22 cellular contexts compared by ENCODE assay signal in genomic region chr7:105530126-105530525, GRCh38. TPM values are rescaled to one million over a fixed set of nuclear protein-coding genes. Genes with fewer than 3 reads are reported as not detected.
A peak's percentile ranks its signal among the peaks of the same experiment; 100 is the strongest.
DNase-seq lines count a peak whose midpoint lies in the region; ATAC-seq and TF ChIP-seq lines count a peak whose summit lies in the region.
"Had no signal": no experiment of that assay in that cellular context is flagged by ENCODE, and none has a peak within 500 bp of the region (broad histone marks: within the 10 kb centered on the region; RNA-seq: fewer than 3 reads in every experiment).

No MANE protein-coding gene starts in this region.

- TF ChIP-seq CTCF in CD4-positive, alpha-beta T cell (IDR thresholded peaks at IDR 0.05) = no peak

- no peaks in the 10 kb centered on the region for H3K27me3 Mint-ChIP-seq in T-helper 2 cell treated with Interferon-gamma antibody and Interleukin-4, amounts not matched to agents 5 μg/mL and 100 μg/mL, for 36 hours (ENCODE audit: low read depth)
- no peaks in the 10 kb centered on the region for H3K27me3 Mint-ChIP-seq in CD4-positive, alpha-beta T cell
- no peaks in the 10 kb centered on the region for H3K27me3 Mint-ChIP-seq in activated T-helper 2 cell treated with anti-CD3 and anti-CD28 coated beads, Interferon-gamma antibody, Interleukin-2, Interleukin-4, amounts not matched to agents 10 μg/mL and 5 μg/mL and 100 μg/mL, durations not matched to agents 14 hours and 24 hours and 36 hours (ENCODE audit: low read depth)
- peaks cover 0 to 3% (median 0%) of the 10 kb centered on the region in 5 donors for H3K27me3 Mint-ChIP-seq in naive thymus-derived CD4-positive, alpha-beta T cell

- H3K4me1 ChIP-seq in naive thymus-derived CD4-positive, alpha-beta T cell (ENCODE audit: control insufficient read depth in 2 of 2, insufficient read depth in 2 of 2, low read length in 2 of 2) = peaks cover 13 to 14% of the 10 kb centered on the region in 2 donors

- no peaks in the 10 kb centered on the region for H3K27me3 ChIP-seq in CD4-positive, alpha-beta T cell (ENCODE audit: control insufficient read depth, insufficient read depth, low read length)
- H3K27me3 ChIP-seq in naive thymus-derived CD4-positive, alpha-beta T cell (ENCODE audit: control insufficient read depth in 2 of 2, insufficient read depth in 2 of 2, low read length in 2 of 2) = no peaks in the 10 kb centered on the region
- H3K27me3 ChIP-seq: heart left ventricle, pancreas had no signal

- H3K36me3 ChIP-seq in naive thymus-derived CD4-positive, alpha-beta T cell (ENCODE audit: control insufficient read depth in 2 of 3, insufficient read depth in 3 of 3, low read length in 3 of 3) = peaks cover 0 to 4% (median 0%) of the 10 kb centered on the region in 3 experiments
- H3K36me3 ChIP-seq: pancreas had no signal

- POLR2A ChIA-PET in CD4-positive, alpha-beta T cell (lab: Charles Lee) = no interaction called here
- POLR2A ChIA-PET in naive thymus-derived CD4-positive, alpha-beta T cell (lab: Charles Lee) = no interaction called here

- no peaks in the 10 kb centered on the region for H3K36me3 Mint-ChIP-seq in T-helper 2 cell treated with Interferon-gamma antibody and Interleukin-4, amounts not matched to agents 5 μg/mL and 100 μg/mL, for 36 hours (ENCODE audit: low read depth)
- H3K36me3 Mint-ChIP-seq in CD4-positive, alpha-beta T cell (ENCODE audit: low read depth) = peaks cover 22% of the 10 kb centered on the region
- peaks cover 12% of the 10 kb centered on the region for H3K36me3 Mint-ChIP-seq in activated T-helper 2 cell treated with anti-CD3 and anti-CD28 coated beads, Interferon-gamma antibody, Interleukin-2, Interleukin-4, amounts not matched to agents 10 μg/mL and 5 μg/mL and 100 μg/mL, durations not matched to agents 14 hours and 24 hours and 36 hours (ENCODE audit: low read depth)
- H3K36me3 Mint-ChIP-seq in naive thymus-derived CD4-positive, alpha-beta T cell = peaks cover 0 to 3% (median 0%) of the 10 kb centered on the region in 5 donors

- peak overlapping the region; percentile 39 for H3K4me3 Mint-ChIP-seq in T-helper 2 cell treated with Interferon-gamma antibody and Interleukin-4, amounts not matched to agents 5 μg/mL and 100 μg/mL, for 36 hours
- peak overlapping the region; percentile 49 for H3K4me3 Mint-ChIP-seq in CD4-positive, alpha-beta T cell
- H3K4me3 Mint-ChIP-seq in activated T-helper 2 cell treated with anti-CD3 and anti-CD28 coated beads, Interferon-gamma antibody, Interleukin-2, Interleukin-4, amounts not matched to agents 10 μg/mL and 5 μg/mL and 100 μg/mL, durations not matched to agents 14 hours and 24 hours and 36 hours (ENCODE audit: low read depth) = peak overlapping the region; percentile 45
- peak overlapping the region in 7 of 10 donors; percentile 23 to 67 (median 36) for H3K4me3 Mint-ChIP-seq in naive thymus-derived CD4-positive, alpha-beta T cell

- H3K9me3 ChIP-seq in CD4-positive, alpha-beta T cell (ENCODE audit: control insufficient read depth, low read length) = no peaks in the 10 kb centered on the region
- no peaks in the 10 kb centered on the region for H3K9me3 ChIP-seq in naive thymus-derived CD4-positive, alpha-beta T cell (ENCODE audit: control insufficient read depth in 2 of 3, low read length in 3 of 3)
- H3K9me3 ChIP-seq: heart left ventricle, pancreas had no signal

- intact Hi-C loops in CD4-positive, alpha-beta T cell (cut with DNase I, micrococcal nuclease) = loop anchor here (2.0 to 10.0 kb wide), 4 partner anchors 505 to 1323 kb away; partner anchors contain the start of genes ORC5 (in 1 of the 2) and SYPL1 (in 1 of the 2)
- intact Hi-C loops in activated T-helper 2 cell treated with anti-CD3 and anti-CD28 coated beads, Interferon-gamma antibody, Interleukin-2, Interleukin-4, amounts not matched to agents 10 μg/mL and 5 μg/mL and 100 μg/mL, durations not matched to agents 14 hours and 24 hours and 36 hours (cut with micrococcal nuclease) = no loop called here
- intact Hi-C loops in naive thymus-derived CD4-positive, alpha-beta T cell (cut with micrococcal nuclease) = loop anchor here (5.0 kb wide), 12 partner anchors 143 to 1637 kb away; partner anchors contain the start of genes SYPL1 (in 2 of the 2), ATXN7L1 (in 1 of the 2), HBP1 (in 1 of the 2) and KMT2E (in 1 of the 2)

- no peaks in the 10 kb centered on the region for H3K9me3 Mint-ChIP-seq in T-helper 2 cell treated with Interferon-gamma antibody and Interleukin-4, amounts not matched to agents 5 μg/mL and 100 μg/mL, for 36 hours
- no peaks in the 10 kb centered on the region for H3K9me3 Mint-ChIP-seq in CD4-positive, alpha-beta T cell
- no peaks in the 10 kb centered on the region for H3K9me3 Mint-ChIP-seq in activated T-helper 2 cell treated with anti-CD3 and anti-CD28 coated beads, Interferon-gamma antibody, Interleukin-2, Interleukin-4, amounts not matched to agents 10 μg/mL and 5 μg/mL and 100 μg/mL, durations not matched to agents 14 hours and 24 hours and 36 hours
- no peaks in the 10 kb centered on the region for H3K9me3 Mint-ChIP-seq in naive thymus-derived CD4-positive, alpha-beta T cell

- H3K27ac Mint-ChIP-seq in T-helper 2 cell treated with Interferon-gamma antibody and Interleukin-4, amounts not matched to agents 5 μg/mL and 100 μg/mL, for 36 hours = no peak overlapping the region
- H3K27ac Mint-ChIP-seq in CD4-positive, alpha-beta T cell = peak overlapping the region; percentile 49
- H3K27ac Mint-ChIP-seq in activated T-helper 2 cell treated with anti-CD3 and anti-CD28 coated beads, Interferon-gamma antibody, Interleukin-2, Interleukin-4, amounts not matched to agents 10 μg/mL and 5 μg/mL and 100 μg/mL, durations not matched to agents 14 hours and 24 hours and 36 hours = no peak overlapping the region
- peak overlapping the region in 6 of 9 donors; percentile 21 to 90 (median 58) for H3K27ac Mint-ChIP-seq in naive thymus-derived CD4-positive, alpha-beta T cell

- no peak for DNase-seq in T-helper 2 cell treated with Interferon-gamma antibody and Interleukin-4, amounts not matched to agents 5 μg/mL and 100 μg/mL, for 36 hours (ENCODE audit: low spot score)
- DNase-seq in T-helper 2 cell (no peak), DMS79 treated with DMSO at 0.1 percent for 48 hours (lab: John Stamatoyannopoulos, UW) (no peak)
- no peak for DNase-seq in CD4-positive, alpha-beta T cell
- DNase-seq in activated T-helper 2 cell treated with anti-CD3 and anti-CD28 coated beads, Interferon-gamma antibody, Interleukin-2, Interleukin-4, amounts not matched to agents 10 μg/mL and 5 μg/mL and 100 μg/mL, durations not matched to agents 14 hours and 24 hours and 36 hours (ENCODE audit: low spot score) = no peak
- no peak for DNase-seq in naive thymus-derived CD4-positive, alpha-beta T cell
- DNase-seq: DMS 273 treated with DMSO at 0.1 percent for 48 hours, H7, heart left ventricle, Karpas-422, NCI-H1930, pancreas, RPMI8226 had no signal

- peaks cover 18% of the 10 kb centered on the region for H3K4me1 Mint-ChIP-seq in T-helper 2 cell treated with Interferon-gamma antibody and Interleukin-4, amounts not matched to agents 5 μg/mL and 100 μg/mL, for 36 hours (ENCODE audit: low read depth)
- H3K4me1 Mint-ChIP-seq in CD4-positive, alpha-beta T cell (ENCODE audit: low read depth) = peaks cover 44% of the 10 kb centered on the region
- H3K4me1 Mint-ChIP-seq in activated T-helper 2 cell treated with anti-CD3 and anti-CD28 coated beads, Interferon-gamma antibody, Interleukin-2, Interleukin-4, amounts not matched to agents 10 μg/mL and 5 μg/mL and 100 μg/mL, durations not matched to agents 14 hours and 24 hours and 36 hours (ENCODE audit: low read depth) = peaks cover 18% of the 10 kb centered on the region
- peaks cover 17 to 44% (median 30%) of the 10 kb centered on the region in 7 donors for H3K4me1 Mint-ChIP-seq in naive thymus-derived CD4-positive, alpha-beta T cell

- no peak overlapping the region for H3K27ac ChIP-seq in CD4-positive, alpha-beta T cell (ENCODE audit: low read depth, low read length)
- no peak overlapping the region for H3K27ac ChIP-seq in naive thymus-derived CD4-positive, alpha-beta T cell (ENCODE audit: low read depth, low read length)
- H3K27ac ChIP-seq: coronary artery, heart left ventricle, pancreas had no signal

- H3K4me3 ChIP-seq in naive thymus-derived CD4-positive, alpha-beta T cell (ENCODE audit: low read length) = no peak overlapping the region
- H3K4me3 ChIP-seq: coronary artery, heart left ventricle, pancreas had no signal

- ATAC-seq in CD4-positive, alpha-beta T cell (ENCODE audit: poor library complexity) = no peak
- ATAC-seq in naive thymus-derived CD4-positive, alpha-beta T cell = no peak
- ATAC-seq in HG03097 (IDR thresholded peaks at IDR 0.05; ENCODE audit: low FRiP score, unreplicated experiment) (no peak), GM19023 (IDR thresholded peaks at IDR 0.05; ENCODE audit: unreplicated experiment) (no peak)
- ATAC-seq: heart left ventricle, pancreas, SK-N-SH treated with all-trans-retinoic acid at 6 μM for 48 hours had no signal

- CTCF ChIA-PET in CD4-positive, alpha-beta T cell (lab: Charles Lee) = no interaction called here
- CTCF ChIA-PET in naive thymus-derived CD4-positive, alpha-beta T cell (lab: Charles Lee) = no interaction called here

RNA-seq across cellular contexts. Expression of gene RINT1, which starts 1.9 kb away (rescaled TPM):
- 10 to 100 TPM; 38.0 to 39.5 TPM for total RNA-seq in CD4-positive, alpha-beta T cell
- total RNA-seq in activated T-helper 2 cell treated with anti-CD3 and anti-CD28 coated beads, Interferon-gamma antibody, Interleukin-2, Interleukin-4, amounts not matched to agents 10 μg/mL and 5 μg/mL and 100 μg/mL, durations not matched to agents 14 hours and 24 hours and 36 hours = 25.7 and 28.7 TPM in 2 replicates
- total RNA-seq in naive thymus-derived CD4-positive, alpha-beta T cell = 10 to 100 TPM; 23.0 to 31.8 (median 26.0) TPM
- polyA plus RNA-seq in naive thymus-derived CD4-positive, alpha-beta T cell = 10 to 100 TPM; 16.0 to 17.9 TPM

RNA-seq across cellular contexts. Expression of gene PUS7, which starts 8.1 kb away (rescaled TPM):
- total RNA-seq in CD4-positive, alpha-beta T cell = 1 to 10 TPM; 2.7 TPM
- total RNA-seq in activated T-helper 2 cell treated with anti-CD3 and anti-CD28 coated beads, Interferon-gamma antibody, Interleukin-2, Interleukin-4, amounts not matched to agents 10 μg/mL and 5 μg/mL and 100 μg/mL, durations not matched to agents 14 hours and 24 hours and 36 hours = 41.8 and 44.4 TPM in 2 replicates
- 10 to 100 TPM in 1 of 5 experiments, 1 to 10 TPM in 4; 4.2 to 16.5 (median 5.4) TPM for total RNA-seq in naive thymus-derived CD4-positive, alpha-beta T cell
- 1 to 10 TPM; 4.0 to 6.4 TPM for polyA plus RNA-seq in naive thymus-derived CD4-positive, alpha-beta T cell

RNA-seq across cellular contexts. Expression of gene EFCAB10, which starts 51.2 kb away (rescaled TPM):
- 1 to 10 TPM in 1 of 2 experiments, under 1 TPM in 1; 0.78 to 1.1 TPM for total RNA-seq in CD4-positive, alpha-beta T cell
- not detected in 2 replicates for total RNA-seq in activated T-helper 2 cell treated with anti-CD3 and anti-CD28 coated beads, Interferon-gamma antibody, Interleukin-2, Interleukin-4, amounts not matched to agents 10 μg/mL and 5 μg/mL and 100 μg/mL, durations not matched to agents 14 hours and 24 hours and 36 hours
- 1 to 10 TPM in 2 of 5 experiments, under 1 TPM in 1, not detected in 2; 0.75 to 2.1 (median 1.2) TPM for total RNA-seq in naive thymus-derived CD4-positive, alpha-beta T cell
- not detected for polyA plus RNA-seq in naive thymus-derived CD4-positive, alpha-beta T cell
- total RNA-seq: A172, heart left ventricle, HT1080, lower leg skin, pancreas, ureter had no signal
- polyA plus RNA-seq: BJ, heart left ventricle had no signal

Comparison
In these comparisons a context has a peak if more than half of its experiments do, and no peak if none do; other contexts are left out.
1. H3K27ac Mint-ChIP-seq: peak in CD4-positive, alpha-beta T cell (single experiment) and naive thymus-derived CD4-positive, alpha-beta T cell (6 of 9); none in T-helper 2 cell treated with Interferon-gamma antibody and Interleukin-4, amounts not matched to agents 5 μg/mL and 100 μg/mL, for 36 hours (single experiment) and activated T-helper 2 cell treated with anti-CD3 and anti-CD28 coated beads, Interferon-gamma antibody, Interleukin-2, Interleukin-4, amounts not matched to agents 10 μg/mL and 5 μg/mL and 100 μg/mL, durations not matched to agents 14 hours and 24 hours and 36 hours (single experiment).
2. Peak in every context shown above with its lines, with median percentiles within 50 percentile points of each other: H3K4me3 Mint-ChIP-seq.